ENCODE assay signal across 8 cellular contexts in the genomic region with DNA sequence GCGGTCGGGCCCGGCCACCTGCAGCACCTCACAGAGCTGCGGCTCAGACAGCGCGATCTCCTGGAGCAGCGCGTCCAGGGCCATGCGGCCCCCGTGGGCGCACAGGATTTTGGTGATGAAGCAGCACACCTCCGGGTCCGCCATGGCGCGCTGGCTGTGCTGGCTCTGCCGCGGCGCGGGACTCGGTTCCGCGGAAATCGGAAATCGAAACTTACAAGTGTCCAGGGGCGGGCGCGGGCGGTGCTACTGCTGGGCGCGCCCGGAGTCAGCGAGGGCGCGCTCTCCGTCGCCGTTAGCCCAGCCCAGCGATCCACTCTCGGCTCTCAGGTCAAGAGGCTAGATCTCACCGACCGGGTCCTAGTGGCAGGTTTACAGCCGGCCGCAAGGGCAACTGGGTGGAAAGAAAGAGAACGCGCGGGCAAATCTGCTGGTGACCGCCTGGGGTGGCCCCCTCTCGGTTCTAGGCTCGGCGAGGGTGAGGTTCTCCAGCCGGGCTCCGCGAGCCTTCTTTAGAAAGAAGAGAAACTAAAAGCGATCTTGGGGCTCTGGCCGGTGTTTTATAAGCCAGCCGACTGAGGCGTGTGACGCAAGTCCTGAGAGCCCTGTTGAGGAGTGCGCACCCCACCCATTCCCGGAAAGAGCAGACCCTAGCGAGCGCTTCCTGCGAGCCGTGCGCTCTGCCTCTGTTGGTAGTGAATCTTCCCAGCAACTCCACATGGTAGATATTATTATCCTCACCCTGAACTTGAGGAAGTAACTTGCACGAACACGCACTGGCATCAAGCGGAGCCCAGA. TPM values are rescaled to one million over a fixed set of nuclear protein-coding genes. Genes with fewer than 3 reads are reported as not detected.
A peak's percentile ranks its signal among the peaks of the same experiment; 100 is the strongest.
DNase-seq lines count a peak whose midpoint lies in the region; ATAC-seq and TF ChIP-seq lines count a peak whose summit lies in the region.

A gene (minus strand): TSS at position 533 of the 795 bp plus-strand sequence. CDS start 389 bp downstream, at position 144.

- TF ChIP-seq CTCF in natural killer cell (IDR thresholded peaks at IDR 0.05): no peak

- ATAC-seq in GM21529 (IDR thresholded peaks at IDR 0.05; ENCODE audit: unreplicated experiment) (peak; percentile 69), natural killer cell (peak; percentile 80 to 91 (median 83))

- H3K27me3 Mint-ChIP-seq in IgD-negative memory B cell: no peaks in the 10 kb centered on the region
- H3K27me3 Mint-ChIP-seq in activated T-helper 1 cell treated with anti-CD3 and anti-CD28 coated beads, Interleukin-12 subunit alpha, Interleukin-12 subunit beta, Interleukin-2, Interleukin-4 antibody, amounts not matched to agents 30 ng/mL and 10 ng/mL and 1 ng/mL, durations not matched to agents 14 hours and 24 hours and 36 hours (ENCODE audit: insufficient read depth): no peaks in the 10 kb centered on the region
- H3K27me3 Mint-ChIP-seq in natural killer cell (ENCODE audit: low read depth in 2 of 2): no peaks in the 10 kb centered on the region

- peak within 1 kb of the TSS; percentile 97 to 99 (median 99) for H3K27ac Mint-ChIP-seq in IgD-negative memory B cell
- H3K27ac Mint-ChIP-seq in activated T-helper 1 cell treated with anti-CD3 and anti-CD28 coated beads, Interleukin-12 subunit alpha, Interleukin-12 subunit beta, Interleukin-2, Interleukin-4 antibody, amounts not matched to agents 30 ng/mL and 10 ng/mL and 1 ng/mL, durations not matched to agents 14 hours and 24 hours and 36 hours: peak within 1 kb of the TSS; percentile 98
- peak within 1 kb of the TSS; percentile 96 to 99 for H3K27ac Mint-ChIP-seq in natural killer cell

- peak within 1 kb of the TSS; percentile 95 to 100 (median 98) for H3K4me3 Mint-ChIP-seq in IgD-negative memory B cell
- H3K4me3 Mint-ChIP-seq in activated T-helper 1 cell treated with anti-CD3 and anti-CD28 coated beads, Interleukin-12 subunit alpha, Interleukin-12 subunit beta, Interleukin-2, Interleukin-4 antibody, amounts not matched to agents 30 ng/mL and 10 ng/mL and 1 ng/mL, durations not matched to agents 14 hours and 24 hours and 36 hours: peak within 1 kb of the TSS; percentile 97
- peak within 1 kb of the TSS; percentile 97 for H3K4me3 Mint-ChIP-seq in natural killer cell

- DNase-seq in DMS53 (lab: John Stamatoyannopoulos, UW) (peak; percentile 97), RPMI7951 (ENCODE audit: low read depth) (peak; percentile 94), fibroblast of gingiva (ENCODE audit: low read depth) (peak; percentile 90), natural killer cell (peak; percentile 83)
- DNase-seq in activated T-helper 1 cell treated with anti-CD3 and anti-CD28 coated beads, Interleukin-12 subunit alpha, Interleukin-12 subunit beta, Interleukin-2, Interleukin-4 antibody, amounts not matched to agents 30 ng/mL and 10 ng/mL and 1 ng/mL, durations not matched to agents 14 hours and 24 hours and 36 hours (ENCODE audit: low spot score): peak; percentile 87
- peak; percentile 77 to 92 (median 90) for DNase-seq in stimulated activated naive CD4-positive, alpha-beta T cell (lab: John Stamatoyannopoulos, UW)

- peaks cover 3% of the 10 kb centered on the region for H3K36me3 Mint-ChIP-seq in IgD-negative memory B cell
- H3K36me3 Mint-ChIP-seq in activated T-helper 1 cell treated with anti-CD3 and anti-CD28 coated beads, Interleukin-12 subunit alpha, Interleukin-12 subunit beta, Interleukin-2, Interleukin-4 antibody, amounts not matched to agents 30 ng/mL and 10 ng/mL and 1 ng/mL, durations not matched to agents 14 hours and 24 hours and 36 hours (ENCODE audit: low read depth): peaks cover 27% of the 10 kb centered on the region
- peaks cover 10% of the 10 kb centered on the region for H3K36me3 Mint-ChIP-seq in natural killer cell

- peaks cover 0 to 2% (median 0%) of the 10 kb centered on the region in 3 donors for H3K9me3 Mint-ChIP-seq in IgD-negative memory B cell
- H3K9me3 Mint-ChIP-seq in activated T-helper 1 cell treated with anti-CD3 and anti-CD28 coated beads, Interleukin-12 subunit alpha, Interleukin-12 subunit beta, Interleukin-2, Interleukin-4 antibody, amounts not matched to agents 30 ng/mL and 10 ng/mL and 1 ng/mL, durations not matched to agents 14 hours and 24 hours and 36 hours: peaks cover 11% of the 10 kb centered on the region
- H3K9me3 Mint-ChIP-seq in natural killer cell: peaks cover 0 to 4% of the 10 kb centered on the region in 2 donors

- intact Hi-C loops in activated T-helper 1 cell treated with anti-CD3 and anti-CD28 coated beads, Interleukin-12 subunit alpha, Interleukin-12 subunit beta, Interleukin-2, Interleukin-4 antibody, amounts not matched to agents 30 ng/mL and 10 ng/mL and 1 ng/mL, durations not matched to agents 14 hours and 24 hours and 36 hours (cut with micrococcal nuclease): loop anchor here (1.0 to 2.0 kb wide), 7 partner anchors 9 to 231 kb away; a partner anchor contains a TSS
- intact Hi-C loops in natural killer cell (cut with micrococcal nuclease): loop anchor here (1.0 to 5.0 kb wide), 4 partner anchors 14 to 231 kb away; a partner anchor contains a TSS

- H3K4me1 Mint-ChIP-seq in IgD-negative memory B cell (peaks cover 12 to 31% (median 15%) of the 10 kb centered on the region in 3 donors), natural killer cell (peaks cover 50 to 51% of the 10 kb centered on the region in 2 donors)
- peaks cover 38% of the 10 kb centered on the region for H3K4me1 Mint-ChIP-seq in activated T-helper 1 cell treated with anti-CD3 and anti-CD28 coated beads, Interleukin-12 subunit alpha, Interleukin-12 subunit beta, Interleukin-2, Interleukin-4 antibody, amounts not matched to agents 30 ng/mL and 10 ng/mL and 1 ng/mL, durations not matched to agents 14 hours and 24 hours and 36 hours (ENCODE audit: low read depth)

RNA-seq across cellular contexts. Expression of the gene that starts here (rescaled TPM):
- polyA plus RNA-seq in IgD-negative memory B cell: 93.1 TPM
- 33.1 and 37.2 TPM in 2 replicates for total RNA-seq in RPMI7951 (2014; rRNA removed; shearing (Covaris generic))
- total RNA-seq in activated T-helper 1 cell treated with anti-CD3 and anti-CD28 coated beads, Interleukin-12 subunit alpha, Interleukin-12 subunit beta, Interleukin-2, Interleukin-4 antibody, amounts not matched to agents 30 ng/mL and 10 ng/mL and 1 ng/mL, durations not matched to agents 14 hours and 24 hours and 36 hours: 89.7 and 90.0 TPM in 2 replicates
- 100 to 1,000 TPM; 129 to 153 (median 137) TPM for total RNA-seq in natural killer cell

Comparison
In these comparisons a context has a peak if more than half of its experiments do, and no peak if none do; other contexts are left out.
1. Peak in every context shown above with its lines: DNase-seq and ATAC-seq.